In the genomic region with DNA sequence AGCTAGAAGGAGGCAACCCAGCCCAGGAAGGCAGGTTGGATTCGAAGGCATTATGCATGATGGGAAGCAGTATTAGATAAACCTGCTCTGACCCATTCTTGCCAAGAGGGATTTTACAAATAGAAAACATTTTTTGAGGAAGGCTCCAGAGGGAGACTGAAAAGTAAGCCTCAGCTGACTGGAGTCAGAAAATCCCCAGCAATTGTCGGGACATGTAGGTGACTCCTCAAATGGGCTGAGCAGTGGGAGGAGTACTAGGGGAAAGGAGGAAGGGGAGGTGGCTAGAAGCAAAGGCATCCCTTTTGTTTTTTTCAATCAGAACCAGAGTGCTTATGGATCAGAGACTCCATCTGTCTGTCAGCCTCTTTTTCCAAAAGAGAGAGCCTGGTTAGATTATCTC, we compare ENCODE assay signal across 33 cellular contexts.
"Had no signal": no experiment of that assay in that cellular context is flagged by ENCODE, and none has a peak within 500 bp of the region (broad histone marks: within the 10 kb centered on the region; RNA-seq: fewer than 3 reads in every experiment).

No MANE protein-coding gene starts in this region.

- H3K4me3 ChIP-seq: ascending aorta had no signal

- DNase-seq: activated B cell treated with CpG ODN at 0.5 μM for 24 hours; activated CD4-positive, alpha-beta memory T cell treated with anti-CD3 and anti-CD28 coated beads for 36 hours; activated CD4-positive, alpha-beta T cell treated with anti-CD3 and anti-CD28 coated beads for 4 hours; activated CD4-positive, alpha-beta T cell treated with anti-CD3 and anti-CD28 coated beads, Interleukin-2, amount 10 ng/mL, durations not matched to agents 24 days and 14 days; activated CD4-positive, alpha-beta T cell treated with anti-CD3 and anti-CD28 coated beads, Interleukin-2, amount 50 U/mL, for 1 hour; activated CD4-positive, alpha-beta T cell treated with anti-CD3 and anti-CD28 coated beads, Interleukin-2, amount 50 U/mL, for 4 hours; activated CD4-positive, CD25-positive, alpha-beta regulatory T cell treated with anti-CD3 and anti-CD28 coated beads, Interleukin-2, amount 50 U/mL, for 72 hours; activated CD8-positive, alpha-beta memory T cell treated with anti-CD3 and anti-CD28 coated beads, Interleukin-2, amount 50 U/mL, for 4 hours; activated CD8-positive, alpha-beta T cell treated with anti-CD3 and anti-CD28 coated beads for 36 hours; activated effector memory CD4-positive, alpha-beta T cell treated with Interleukin-2 at 50 U/mL for 16 hours; activated gamma-delta T cell; activated naive CD4-positive, alpha-beta T cell treated with anti-CD3 and anti-CD28 coated beads, Interleukin-2, amount 10 ng/mL, durations not matched to agents 7 days and 5 days; activated naive CD4-positive, alpha-beta T cell treated with Interleukin-2 at 50 U/mL for 16 hours; activated naive CD8-positive, alpha-beta T cell treated with anti-CD3 and anti-CD28 coated beads, Interleukin-2, amount 10 ng/mL, durations not matched to agents 7 days and 5 days; activated naive CD8-positive, alpha-beta T cell treated with anti-CD3 and anti-CD28 coated beads, Interleukin-2, amount 50 U/mL, for 24 hours; activated T-cell treated with anti-CD3 and anti-CD28 coated beads for 4 hours; activated T-cell treated with anti-CD3 and anti-CD28 coated beads, Interleukin-2, amount 50 U/mL, for 1 hour; activated T-cell treated with anti-CD3 and anti-CD28 coated beads, Interleukin-2, amount 50 U/mL, for 4 hours; amygdala; anterior cingulate cortex; central memory CD4-positive, alpha-beta T cell; T-helper 1 cell; T-helper 2 cell; T-helper 9 cell had no signal

- FAIRE-seq: TTC549 had no signal

- H3K9me3 ChIP-seq: ascending aorta had no signal

- H3K27ac ChIP-seq: ascending aorta, VCaP had no signal

- H3K36me3 Mint-ChIP-seq: activated CD4-positive, alpha-beta memory T cell treated with anti-CD3 and anti-CD28 coated beads for 36 hours; activated naive CD4-positive, alpha-beta T cell treated with anti-CD3 and anti-CD28 coated beads, Interleukin-2, amount 10 ng/mL, durations not matched to agents 7 days and 5 days; activated naive CD4-positive, alpha-beta T cell treated with anti-CD3 and anti-CD28 coated beads, Interleukin-2, amount 50 U/mL, for 24 hours; activated naive CD8-positive, alpha-beta T cell; activated naive CD8-positive, alpha-beta T cell treated with anti-CD3 and anti-CD28 coated beads, Interleukin-2, amount 10 ng/mL, durations not matched to agents 7 days and 5 days; brain had no signal

- H3K27me3 Mint-ChIP-seq: activated CD4-positive, alpha-beta T cell treated with anti-CD3 and anti-CD28 coated beads, Interleukin-2, amount 10 ng/mL, durations not matched to agents 24 days and 14 days; activated naive CD4-positive, alpha-beta T cell treated with anti-CD3 and anti-CD28 coated beads, Interleukin-2, amount 10 ng/mL, durations not matched to agents 7 days and 5 days; activated naive CD8-positive, alpha-beta T cell treated with anti-CD3 and anti-CD28 coated beads, Interleukin-2, amount 10 ng/mL, durations not matched to agents 7 days and 5 days had no signal

- H3K36me3 ChIP-seq: ascending aorta had no signal

- ATAC-seq: activated CD8-positive, alpha-beta T cell treated with anti-CD3 and anti-CD28 coated beads for 36 hours; activated naive CD8-positive, alpha-beta T cell treated with anti-CD3 and anti-CD28 coated beads, Interleukin-2, amount 50 U/mL, for 24 hours; activated T-cell treated with anti-CD3 and anti-CD28 coated beads, Interleukin-2, amount 50 U/mL, for 4 hours had no signal

- H3K27me3 ChIP-seq: ascending aorta had no signal

- H3K4me3 Mint-ChIP-seq: activated B cell treated with CpG ODN at 0.5 μM for 24 hours; activated CD4-positive, alpha-beta memory T cell treated with anti-CD3 and anti-CD28 coated beads for 36 hours; activated CD4-positive, alpha-beta T cell treated with anti-CD3 and anti-CD28 coated beads, Interleukin-2, amount 10 ng/mL, durations not matched to agents 24 days and 14 days; activated CD8-positive, alpha-beta T cell treated with anti-CD3 and anti-CD28 coated beads for 36 hours; activated naive CD4-positive, alpha-beta T cell treated with anti-CD3 and anti-CD28 coated beads, Interleukin-2, amount 10 ng/mL, durations not matched to agents 7 days and 5 days; activated naive CD4-positive, alpha-beta T cell treated with anti-CD3 and anti-CD28 coated beads, Interleukin-2, amount 50 U/mL, for 24 hours; activated naive CD8-positive, alpha-beta T cell; activated naive CD8-positive, alpha-beta T cell treated with anti-CD3 and anti-CD28 coated beads, Interleukin-2, amount 10 ng/mL, durations not matched to agents 7 days and 5 days; activated naive CD8-positive, alpha-beta T cell treated with anti-CD3 and anti-CD28 coated beads, Interleukin-2, amount 50 U/mL, for 24 hours; activated T-cell treated with anti-CD3 and anti-CD28 coated beads, Interleukin-2, amount 50 U/mL, for 4 hours; brain; T-helper 1 cell treated with Interleukin-12 subunit alpha and Interleukin-12 subunit beta and Interleukin-4 antibody, amounts not matched to agents 30 μg/mL and 1 μg/mL, for 36 hours; T-helper 2 cell treated with Interferon-gamma antibody and Interleukin-4, amounts not matched to agents 5 μg/mL and 100 μg/mL, for 36 hours had no signal

- H3K4me1 Mint-ChIP-seq: activated B cell treated with CpG ODN at 0.5 μM for 24 hours; activated CD4-positive, alpha-beta T cell treated with anti-CD3 and anti-CD28 coated beads, Interleukin-2, amount 10 ng/mL, durations not matched to agents 24 days and 14 days; activated naive CD4-positive, alpha-beta T cell treated with anti-CD3 and anti-CD28 coated beads, Interleukin-2, amount 10 ng/mL, durations not matched to agents 7 days and 5 days; activated naive CD4-positive, alpha-beta T cell treated with anti-CD3 and anti-CD28 coated beads, Interleukin-2, amount 50 U/mL, for 24 hours; activated naive CD8-positive, alpha-beta T cell treated with anti-CD3 and anti-CD28 coated beads, Interleukin-2, amount 10 ng/mL, durations not matched to agents 7 days and 5 days; activated naive CD8-positive, alpha-beta T cell treated with anti-CD3 and anti-CD28 coated beads, Interleukin-2, amount 50 U/mL, for 24 hours; brain had no signal

- H3K27ac Mint-ChIP-seq: activated B cell treated with CpG ODN at 0.5 μM for 24 hours; activated CD4-positive, alpha-beta memory T cell treated with anti-CD3 and anti-CD28 coated beads for 36 hours; activated CD4-positive, alpha-beta T cell treated with anti-CD3 and anti-CD28 coated beads, Interleukin-2, amount 10 ng/mL, durations not matched to agents 24 days and 14 days; activated CD8-positive, alpha-beta T cell treated with anti-CD3 and anti-CD28 coated beads for 36 hours; activated naive CD4-positive, alpha-beta T cell treated with anti-CD3 and anti-CD28 coated beads, Interleukin-2, amount 10 ng/mL, durations not matched to agents 7 days and 5 days; activated naive CD4-positive, alpha-beta T cell treated with anti-CD3 and anti-CD28 coated beads, Interleukin-2, amount 50 U/mL, for 24 hours; activated naive CD8-positive, alpha-beta T cell; activated naive CD8-positive, alpha-beta T cell treated with anti-CD3 and anti-CD28 coated beads, Interleukin-2, amount 10 ng/mL, durations not matched to agents 7 days and 5 days; activated naive CD8-positive, alpha-beta T cell treated with anti-CD3 and anti-CD28 coated beads, Interleukin-2, amount 50 U/mL, for 24 hours; activated T-helper 2 cell treated with anti-CD3 and anti-CD28 coated beads, Interferon-gamma antibody, Interleukin-2, Interleukin-4, amounts not matched to agents 10 μg/mL and 5 μg/mL and 100 μg/mL, durations not matched to agents 14 hours and 24 hours and 36 hours; brain; T-helper 1 cell treated with Interleukin-12 subunit alpha and Interleukin-12 subunit beta and Interleukin-4 antibody, amounts not matched to agents 30 μg/mL and 1 μg/mL, for 36 hours; T-helper 2 cell treated with Interferon-gamma antibody and Interleukin-4, amounts not matched to agents 5 μg/mL and 100 μg/mL, for 36 hours had no signal

- H3K9me3 Mint-ChIP-seq: activated B cell treated with CpG ODN at 0.5 μM for 24 hours; activated CD4-positive, alpha-beta memory T cell treated with anti-CD3 and anti-CD28 coated beads for 36 hours; activated CD4-positive, alpha-beta T cell treated with anti-CD3 and anti-CD28 coated beads, Interleukin-2, amount 10 ng/mL, durations not matched to agents 24 days and 14 days; activated CD8-positive, alpha-beta T cell treated with anti-CD3 and anti-CD28 coated beads for 36 hours; activated naive CD4-positive, alpha-beta T cell treated with anti-CD3 and anti-CD28 coated beads, Interleukin-2, amount 10 ng/mL, durations not matched to agents 7 days and 5 days; activated naive CD4-positive, alpha-beta T cell treated with anti-CD3 and anti-CD28 coated beads, Interleukin-2, amount 50 U/mL, for 24 hours; activated naive CD8-positive, alpha-beta T cell treated with anti-CD3 and anti-CD28 coated beads, Interleukin-2, amount 10 ng/mL, durations not matched to agents 7 days and 5 days; activated naive CD8-positive, alpha-beta T cell treated with anti-CD3 and anti-CD28 coated beads, Interleukin-2, amount 50 U/mL, for 24 hours; activated T-cell treated with anti-CD3 and anti-CD28 coated beads, Interleukin-2, amount 50 U/mL, for 4 hours; activated T-helper 2 cell treated with anti-CD3 and anti-CD28 coated beads, Interferon-gamma antibody, Interleukin-2, Interleukin-4, amounts not matched to agents 10 μg/mL and 5 μg/mL and 100 μg/mL, durations not matched to agents 14 hours and 24 hours and 36 hours; brain; T-helper 2 cell treated with Interferon-gamma antibody and Interleukin-4, amounts not matched to agents 5 μg/mL and 100 μg/mL, for 36 hours had no signal

- H3K4me1 ChIP-seq: ascending aorta had no signal
